Comparison of ENCODE assay signal across 18 cellular contexts in the genomic region with DNA sequence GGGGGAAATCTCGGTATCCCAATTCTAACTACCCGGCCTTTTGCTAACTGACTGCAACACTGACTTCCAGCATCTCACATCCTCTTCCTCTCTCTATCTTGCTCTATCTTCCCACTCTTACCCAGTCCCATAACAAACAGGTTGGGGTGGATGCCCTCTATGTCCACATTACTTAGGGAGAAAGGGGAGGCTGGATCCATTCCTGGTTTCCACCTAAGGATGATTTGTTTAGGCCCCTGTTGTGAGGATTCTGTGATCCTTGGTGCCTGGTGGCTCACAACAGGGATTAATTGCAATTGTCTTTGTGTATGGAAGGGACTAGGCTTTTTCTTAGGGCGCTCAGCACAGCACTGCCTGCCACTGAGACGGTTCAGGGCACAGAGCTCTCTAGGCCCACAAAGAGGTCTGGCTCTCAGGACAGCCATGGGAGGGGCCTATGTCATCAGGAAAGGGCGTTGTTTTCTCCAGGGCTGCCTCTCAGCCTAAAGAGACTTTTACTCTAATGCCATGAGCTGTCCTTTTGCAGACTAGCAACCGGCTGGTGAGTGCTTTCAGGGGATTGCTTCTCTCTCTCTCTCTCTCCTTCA.
DNase-seq lines count a peak whose midpoint lies in the region; ATAC-seq, FAIRE-seq and TF ChIP-seq lines count a peak whose summit lies in the region.
"Had no signal": no experiment of that assay in that cellular context is flagged by ENCODE, and none has a peak within 500 bp of the region (broad histone marks: within the 10 kb centered on the region; RNA-seq: fewer than 3 reads in every experiment).

No MANE protein-coding gene starts in this region.

- H3K4me3 ChIP-seq in H7 (ENCODE audit: insufficient read depth, low read depth, low read length) (no peak overlapping the region), endodermal cell (ENCODE audit: low read length) (no peak overlapping the region), kidney (ENCODE audit: low read length in 2 of 2) (no peak overlapping the region)
- H3K4me3 ChIP-seq: BLaER1 treated with 17β-estradiol and CSF1 and Interleukin-3, amounts not matched to agents 10 nM and 100 nM; cardiac muscle cell; gastroesophageal sphincter; upper lobe of left lung had no signal

- H3K36me3 ChIP-seq in H7 (replicated peaks; ENCODE audit: control insufficient read depth, insufficient read depth, low read length), result no peaks in the 10 kb centered on the region
- H3K36me3 ChIP-seq in endodermal cell (ENCODE audit: control insufficient read depth, insufficient read depth, low read length), result no peaks in the 10 kb centered on the region
- H3K36me3 ChIP-seq in kidney (ENCODE audit: control insufficient read depth in 1 of 2, insufficient read depth in 2 of 2, low read length in 2 of 2), result no peaks in the 10 kb centered on the region
- H3K36me3 ChIP-seq: BLaER1 treated with 17β-estradiol and CSF1 and Interleukin-3, amounts not matched to agents 10 nM and 100 nM; cardiac muscle cell; gastroesophageal sphincter; upper lobe of left lung had no signal

- peaks cover 26% of the 10 kb centered on the region for H3K4me1 ChIP-seq in endodermal cell (ENCODE audit: control insufficient read depth, insufficient read depth, low read length)
- no peaks in the 10 kb centered on the region for H3K4me1 ChIP-seq in kidney (ENCODE audit: control insufficient read depth in 1 of 2, insufficient read depth in 1 of 2, low read depth in 1 of 2, low read length in 2 of 2)

- H3K27me3 Mint-ChIP-seq in endodermal cell (ENCODE audit: insufficient read depth) (no peaks in the 10 kb centered on the region), neural crest cell (ENCODE audit: low read depth) (no peaks in the 10 kb centered on the region)
- peaks cover 15 to 27% of the 10 kb centered on the region in 2 donors for H3K27me3 Mint-ChIP-seq in stimulated activated naive B cell treated with anti-CD40 and anti-IgM and Interleukin-4, amounts not matched to agents 10 μg/mL and 1 μg/mL and 100 μg/mL, for 72 hours

- H3K27ac ChIP-seq in endodermal cell (ENCODE audit: low read depth, low read length), result no peak overlapping the region
- no peak overlapping the region for H3K27ac ChIP-seq in kidney (ENCODE audit: low read depth in 2 of 2, low read length in 2 of 2)
- H3K27ac ChIP-seq: BLaER1 treated with 17β-estradiol and CSF1 and Interleukin-3, amounts not matched to agents 10 nM and 100 nM; cardiac muscle cell; gastroesophageal sphincter; upper lobe of left lung had no signal

- H3K27ac Mint-ChIP-seq in endodermal cell (peak overlapping the region; percentile 44), neural crest cell (ENCODE audit: unreplicated experiment) (peak overlapping the region; percentile 91)
- no peak overlapping the region for H3K27ac Mint-ChIP-seq in stimulated activated naive B cell treated with anti-CD40 and anti-IgM and Interleukin-4, amounts not matched to agents 10 μg/mL and 1 μg/mL and 100 μg/mL, for 72 hours
- H3K27ac Mint-ChIP-seq: activated CD4-positive, alpha-beta T cell treated with anti-CD3 and anti-CD28 coated beads for 36 hours; activated naive CD8-positive, alpha-beta T cell; naive B cell had no signal

- no peaks in the 10 kb centered on the region for H3K9me3 ChIP-seq in endodermal cell (ENCODE audit: control insufficient read depth, low read length)
- H3K9me3 ChIP-seq in kidney (ENCODE audit: control insufficient read depth in 1 of 2, low read length in 2 of 2), result no peaks in the 10 kb centered on the region
- H3K9me3 ChIP-seq: BLaER1 treated with 17β-estradiol and CSF1 and Interleukin-3, amounts not matched to agents 10 nM and 100 nM; gastroesophageal sphincter; upper lobe of left lung had no signal

- no peaks in the 10 kb centered on the region for H3K36me3 Mint-ChIP-seq in endodermal cell (ENCODE audit: low read depth)
- H3K36me3 Mint-ChIP-seq in neural crest cell (ENCODE audit: low read depth), result no peaks in the 10 kb centered on the region
- H3K36me3 Mint-ChIP-seq in stimulated activated naive B cell treated with anti-CD40 and anti-IgM and Interleukin-4, amounts not matched to agents 10 μg/mL and 1 μg/mL and 100 μg/mL, for 72 hours, result no peaks in the 10 kb centered on the region
- H3K36me3 Mint-ChIP-seq: activated naive CD8-positive, alpha-beta T cell; naive B cell had no signal

- WGBS in endodermal cell (ENCODE audit: insufficient coverage in 1 of 2, insufficient read length in 1 of 2), 2 experiments, result 51 to 54% methylated on average over 4 to 6 of the region's 6 CpGs

- H3K9me3 Mint-ChIP-seq in endodermal cell (no peaks in the 10 kb centered on the region), neural crest cell (no peaks in the 10 kb centered on the region)
- H3K9me3 Mint-ChIP-seq in stimulated activated naive B cell treated with anti-CD40 and anti-IgM and Interleukin-4, amounts not matched to agents 10 μg/mL and 1 μg/mL and 100 μg/mL, for 72 hours, result no peaks in the 10 kb centered on the region

- no peak overlapping the region for H3K9ac ChIP-seq in endodermal cell (ENCODE audit: extremely low read depth, low read length, poor library complexity, severe bottlenecking)
- H3K9ac ChIP-seq in kidney (ENCODE audit: low read length in 2 of 2), result peak overlapping the region in 1 of 2 donors; percentile 51

- DNase-seq in H7, result peak; percentile 60
- peak; percentile 72 for DNase-seq in NCI-H748 (lab: John Stamatoyannopoulos, UW; ENCODE audit: unreplicated experiment)
- DNase-seq in endodermal cell, result peak; percentile 80
- peak; percentile 20 for DNase-seq in neural crest cell (ENCODE audit: low read depth, low spot score)
- no peak for DNase-seq in kidney
- DNase-seq in stimulated activated naive B cell treated with anti-CD40 and anti-IgM and Interleukin-4, amounts not matched to agents 10 μg/mL and 1 μg/mL and 100 μg/mL, for 72 hours, result no peak
- no peak for DNase-seq in 8988T
- DNase-seq: activated CD4-positive, alpha-beta T cell treated with anti-CD3 and anti-CD28 coated beads for 36 hours; naive B cell; stimulated activated CD4-positive, alpha-beta T cell treated with anti-CD3 and anti-CD28 coated beads, Interleukin-2, amount 100 ng/mL, for 24 hours; T-helper 2 cell; upper lobe of left lung had no signal

- peaks cover 2% of the 10 kb centered on the region; the same call in 1 of the 2 replicates for H3K27me3 ChIP-seq in H7 (ENCODE audit: control insufficient read depth, insufficient read depth, low read length)
- H3K27me3 ChIP-seq in endodermal cell (ENCODE audit: control insufficient read depth, insufficient read depth, low read length, poor library complexity, severe bottlenecking), result peaks cover 11% of the 10 kb centered on the region
- H3K27me3 ChIP-seq: BLaER1 treated with 17β-estradiol and CSF1 and Interleukin-3, amounts not matched to agents 10 nM and 100 nM; cardiac muscle cell; upper lobe of left lung had no signal

- no peak for FAIRE-seq in kidney (lab: Jason Lieb, UNC)
- FAIRE-seq: islet of Langerhans had no signal

- H3K4me1 Mint-ChIP-seq in endodermal cell (peaks cover 75% of the 10 kb centered on the region), neural crest cell (peaks cover 51% of the 10 kb centered on the region)
- peaks cover 3 to 5% of the 10 kb centered on the region in 2 donors for H3K4me1 Mint-ChIP-seq in stimulated activated naive B cell treated with anti-CD40 and anti-IgM and Interleukin-4, amounts not matched to agents 10 μg/mL and 1 μg/mL and 100 μg/mL, for 72 hours
- H3K4me1 Mint-ChIP-seq: activated CD4-positive, alpha-beta T cell treated with anti-CD3 and anti-CD28 coated beads for 36 hours had no signal

- ATAC-seq in stimulated activated naive B cell treated with anti-CD40 and anti-IgM and Interleukin-4, amounts not matched to agents 10 μg/mL and 1 μg/mL and 100 μg/mL, for 72 hours (replicated peaks), result no peak
- no peak for ATAC-seq in HG03457 (IDR thresholded peaks at IDR 0.05; ENCODE audit: unreplicated experiment)
- ATAC-seq: activated CD4-positive, alpha-beta T cell treated with anti-CD3 and anti-CD28 coated beads for 36 hours; gastroesophageal sphincter had no signal

- TF ChIP-seq CTCF in endodermal cell (conservative IDR thresholded peaks at IDR 0.05) (no peak), neural crest cell (conservative IDR thresholded peaks at IDR 0.05) (no peak), kidney (IDR thresholded peaks at IDR 0.05; ENCODE audit: borderline replicate concordance, extremely low read depth, insufficient read depth) (no peak)

- H3K4me3 Mint-ChIP-seq in endodermal cell (peak overlapping the region; percentile 36), neural crest cell (peak overlapping the region; percentile 60)
- no peak overlapping the region for H3K4me3 Mint-ChIP-seq in stimulated activated naive B cell treated with anti-CD40 and anti-IgM and Interleukin-4, amounts not matched to agents 10 μg/mL and 1 μg/mL and 100 μg/mL, for 72 hours
- H3K4me3 Mint-ChIP-seq: activated CD4-positive, alpha-beta T cell treated with anti-CD3 and anti-CD28 coated beads for 36 hours; activated naive CD8-positive, alpha-beta T cell; naive B cell had no signal

- intact Hi-C loops in kidney (cut with DNase I), result no loop called here

Comparison
In these comparisons a context has a peak if more than half of its experiments do, and no peak if none do; other contexts are left out.
1. DNase-seq: peak in H7 (single experiment), NCI-H748 (single experiment), endodermal cell (single experiment) and neural crest cell (single experiment); none in kidney (single experiment), stimulated activated naive B cell treated with anti-CD40 and anti-IgM and Interleukin-4, amounts not matched to agents 10 μg/mL and 1 μg/mL and 100 μg/mL, for 72 hours (single experiment) and 8988T (single experiment).
2. H3K4me3 Mint-ChIP-seq: peak in endodermal cell (single experiment) and neural crest cell (single experiment); none in stimulated activated naive B cell treated with anti-CD40 and anti-IgM and Interleukin-4, amounts not matched to agents 10 μg/mL and 1 μg/mL and 100 μg/mL, for 72 hours (0 of 2).